Comparison of ENCODE assay signal across 12 cellular contexts in the genomic region with DNA sequence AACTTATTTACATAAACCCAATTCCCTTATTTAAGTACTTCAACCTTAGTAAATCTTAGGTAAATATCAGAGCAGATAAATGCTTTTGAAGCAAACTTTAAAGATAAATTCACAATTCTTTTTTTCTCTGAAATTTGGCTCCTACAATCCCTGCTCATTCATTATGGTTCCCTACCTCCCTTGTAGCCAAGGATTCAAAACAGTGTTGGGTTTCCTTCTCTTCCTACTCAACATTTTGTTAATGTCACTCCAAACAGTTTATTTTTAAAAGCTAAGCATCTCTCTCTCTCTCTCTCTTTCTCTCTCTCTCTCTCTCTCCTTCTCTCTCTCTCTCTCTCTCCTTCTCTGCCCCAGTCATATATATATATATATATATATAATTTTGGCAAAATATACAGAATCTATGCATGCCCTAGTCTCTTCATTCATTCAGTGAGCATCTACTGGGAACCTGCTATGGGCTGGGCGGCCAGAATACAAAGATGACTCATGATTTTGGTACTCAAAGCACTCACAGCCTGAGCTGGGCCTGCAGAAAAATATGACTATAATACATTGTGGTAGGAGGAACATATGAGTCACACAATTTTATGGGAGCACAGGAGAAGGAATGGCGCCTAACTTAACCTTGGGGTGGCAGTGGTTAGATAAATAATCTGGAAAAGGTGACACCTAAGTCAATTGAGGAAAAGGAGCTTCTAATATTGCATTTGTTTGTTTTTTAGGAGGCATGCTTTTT.
DNase-seq lines count a peak whose midpoint lies in the region; ATAC-seq, FAIRE-seq and TF ChIP-seq lines count a peak whose summit lies in the region.
"Had no signal": no experiment of that assay in that cellular context is flagged by ENCODE, and none has a peak within 500 bp of the region (broad histone marks: within the 10 kb centered on the region; RNA-seq: fewer than 3 reads in every experiment).

No MANE protein-coding gene starts in this region.

- peak; percentile 100 for ATAC-seq in RWPE2 (ENCODE audit: low read depth)

- H3K27me3 ChIP-seq in RWPE2 (ENCODE audit: insufficient read depth, poor library complexity, severe bottlenecking) (no peaks in the 10 kb centered on the region), small intestine (ENCODE audit: control insufficient read depth in 2 of 2, insufficient read depth in 2 of 2, low read length in 2 of 2) (no peaks in the 10 kb centered on the region)
- H3K27me3 ChIP-seq: esophagus squamous epithelium, upper lobe of left lung had no signal

- DNase-seq in NOMO-1 (lab: John Stamatoyannopoulos, UW; ENCODE audit: unreplicated experiment in 2 of 2) (peak; percentile 46 to 59), NOMO-1 treated with dmso at 0.1 percent for 144 hours (lab: John Stamatoyannopoulos, UW; ENCODE audit: unreplicated experiment) (no peak), RWPE2 (ENCODE audit: low spot score) (peak; percentile 80), fibroblast of villous mesenchyme (ENCODE audit: low read depth) (peak; percentile 90), small intestine (peak; percentile 86), COR-L47 (lab: John Stamatoyannopoulos, UW) (no peak), GM13976 (ENCODE audit: low spot score) (no peak)
- no peak for DNase-seq in activated naive CD4-positive, alpha-beta T cell treated with Interleukin-2 at 50 U/mL for 16 hours
- DNase-seq: esophagus squamous epithelium, upper lobe of left lung had no signal

- H3K4me3 ChIP-seq in RWPE2 (ENCODE audit: severe bottlenecking): no peak overlapping the region
- H3K4me3 ChIP-seq in fibroblast of villous mesenchyme (ENCODE audit: low read depth, low read length): no peak overlapping the region
- no peak overlapping the region for H3K4me3 ChIP-seq in small intestine (ENCODE audit: low read depth in 1 of 2, low read length in 2 of 2)
- H3K4me3 ChIP-seq: esophagus squamous epithelium, skin epidermis, upper lobe of left lung had no signal

- WGBS in small intestine, 3 donors: 10 to 36% (median 19%) methylated on average over 2 of the region's 2 CpGs

- H3K4me1 ChIP-seq in RWPE2 (ENCODE audit: insufficient read depth, poor library complexity, severe bottlenecking) (peaks cover 13% of the 10 kb centered on the region), small intestine (ENCODE audit: control insufficient read depth in 2 of 2, insufficient read depth in 1 of 2, low read depth in 1 of 2, low read length in 1 of 2) (peaks cover 0 to 11% of the 10 kb centered on the region in 2 donors)
- H3K4me1 ChIP-seq: esophagus squamous epithelium, upper lobe of left lung had no signal

- TF ChIP-seq CTCF in RWPE2 (IDR thresholded peaks at IDR 0.05; ENCODE audit: poor library complexity, severe bottlenecking) (peak; percentile 11), fibroblast of villous mesenchyme (IDR thresholded peaks at IDR 0.05; ENCODE audit: insufficient read depth, low read depth, low read length) (no peak), GM13976 (IDR thresholded peaks at IDR 0.05; ENCODE audit: borderline replicate concordance, control extremely low read depth, extremely low read depth, insufficient read depth, missing control alignments) (no peak)

- no peaks in the 10 kb centered on the region for H3K9me3 ChIP-seq in RWPE2 (ENCODE audit: severe bottlenecking)
- H3K9me3 ChIP-seq in small intestine (ENCODE audit: control insufficient read depth, low read depth): no peaks in the 10 kb centered on the region
- H3K9me3 ChIP-seq: esophagus squamous epithelium, upper lobe of left lung had no signal

- no peak for FAIRE-seq in small intestine (lab: Jason Lieb, UNC)

- H3K36me3 ChIP-seq in RWPE2 (ENCODE audit: low read depth): no peaks in the 10 kb centered on the region
- H3K36me3 ChIP-seq in small intestine (ENCODE audit: control insufficient read depth in 2 of 2, insufficient read depth in 2 of 2, low read length in 2 of 2): no peaks in the 10 kb centered on the region
- H3K36me3 ChIP-seq: esophagus squamous epithelium, upper lobe of left lung had no signal

- in situ Hi-C loops in GM13976 (cut with MboI; ENCODE audit: low sequenced_read_pairs, unreplicated experiment): no loop called here

- H3K27ac ChIP-seq in RWPE2 (ENCODE audit: poor library complexity, severe bottlenecking): no peak overlapping the region
- H3K27ac ChIP-seq in small intestine (ENCODE audit: low read depth in 1 of 2, low read length in 1 of 2): no peak overlapping the region
- H3K27ac ChIP-seq: 22Rv1, esophagus squamous epithelium, skin epidermis, upper lobe of left lung had no signal

Comparison
In these comparisons a context has a peak if more than half of its experiments do, and no peak if none do; other contexts are left out.
1. DNase-seq: peak in NOMO-1 (2 of 2), RWPE2 (single experiment), fibroblast of villous mesenchyme (single experiment) and small intestine (single experiment); none in NOMO-1 treated with dmso at 0.1 percent for 144 hours (single experiment), activated naive CD4-positive, alpha-beta T cell treated with Interleukin-2 at 50 U/mL for 16 hours (single experiment), COR-L47 (single experiment) and GM13976 (single experiment).